In the genomic region with DNA sequence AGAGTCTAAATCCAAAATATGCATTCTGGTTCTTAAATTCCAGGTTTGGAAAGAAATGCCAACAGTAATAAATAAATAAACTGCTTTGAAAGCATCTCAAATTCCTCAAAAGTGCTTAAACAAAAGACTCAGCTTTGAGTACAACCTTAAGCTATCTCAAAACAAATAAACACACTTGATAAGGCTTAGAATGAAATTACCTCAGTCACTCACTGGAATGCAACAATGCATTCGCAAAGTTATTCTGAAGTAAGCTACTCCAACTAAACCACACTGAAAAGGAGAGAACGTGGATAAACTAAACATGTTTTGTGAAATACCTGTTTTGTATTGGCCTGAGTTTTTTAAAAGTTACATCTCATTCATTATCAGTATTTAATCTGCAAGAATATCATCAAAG, we compare ENCODE assay signal across 8 cellular contexts. TPM values are rescaled to one million over a fixed set of nuclear protein-coding genes. Genes with fewer than 3 reads are reported as not detected.
DNase-seq lines count a peak whose midpoint lies in the region; ATAC-seq and TF ChIP-seq lines count a peak whose summit lies in the region.

No MANE protein-coding gene starts in this region.

- WGBS in stomach, 5 donors = 13 to 25% (median 22%) methylated on average over 2 of the region's 2 CpGs
- WGBS in spleen, 5 donors = 55 to 71% (median 62%) methylated on average over 2 of the region's 2 CpGs

- DNase-seq in T-helper 1 cell = no peak
- no peak for DNase-seq in activated CD8-positive, alpha-beta T cell treated with anti-CD3 and anti-CD28 coated beads, Interleukin-2, amount 10 ng/mL, durations not matched to agents 7 days and 5 days
- no peak for DNase-seq in stomach
- no peak for DNase-seq in spleen
- no peak for DNase-seq in COR-L47 (lab: John Stamatoyannopoulos, UW)

- H3K27ac ChIP-seq in iPS-18a (ENCODE audit: low read length) = no peak overlapping the region
- peak overlapping the region in 4 of 5 donors; percentile 87 to 99 (median 94) for H3K27ac ChIP-seq in stomach
- peak overlapping the region in 3 of 8 donors; percentile 76 to 93 (median 91) for H3K27ac ChIP-seq in spleen

- no peaks in the 10 kb centered on the region for H3K9me3 ChIP-seq in iPS-18a (ENCODE audit: control insufficient read depth, low read depth, low read length)
- H3K9me3 ChIP-seq in stomach = no peaks in the 10 kb centered on the region
- no peaks in the 10 kb centered on the region for H3K9me3 ChIP-seq in spleen

- no peaks in the 10 kb centered on the region for H3K27me3 Mint-ChIP-seq in T-helper 1 cell treated with Interleukin-12 subunit alpha and Interleukin-12 subunit beta and Interleukin-4 antibody, amounts not matched to agents 30 μg/mL and 1 μg/mL, for 36 hours (ENCODE audit: low read depth)
- H3K27me3 Mint-ChIP-seq in activated CD8-positive, alpha-beta T cell treated with anti-CD3 and anti-CD28 coated beads, Interleukin-2, amount 10 ng/mL, durations not matched to agents 7 days and 5 days (ENCODE audit: low read depth) = no peaks in the 10 kb centered on the region

- H3K9ac ChIP-seq in iPS-18a (ENCODE audit: low read length) = peak overlapping the region; percentile 70

- H3K4me3 Mint-ChIP-seq in T-helper 1 cell treated with Interleukin-12 subunit alpha and Interleukin-12 subunit beta and Interleukin-4 antibody, amounts not matched to agents 30 μg/mL and 1 μg/mL, for 36 hours = peak overlapping the region; percentile 93
- H3K4me3 Mint-ChIP-seq in activated CD8-positive, alpha-beta T cell treated with anti-CD3 and anti-CD28 coated beads, Interleukin-2, amount 10 ng/mL, durations not matched to agents 7 days and 5 days = peak overlapping the region; percentile 82

- H3K9me3 Mint-ChIP-seq in T-helper 1 cell treated with Interleukin-12 subunit alpha and Interleukin-12 subunit beta and Interleukin-4 antibody, amounts not matched to agents 30 μg/mL and 1 μg/mL, for 36 hours = no peaks in the 10 kb centered on the region
- H3K9me3 Mint-ChIP-seq in activated CD8-positive, alpha-beta T cell treated with anti-CD3 and anti-CD28 coated beads, Interleukin-2, amount 10 ng/mL, durations not matched to agents 7 days and 5 days (ENCODE audit: insufficient read depth) = no peaks in the 10 kb centered on the region

- no peak for TF ChIP-seq EP300 in stomach (IDR thresholded peaks at IDR 0.05)

- POLR2A ChIA-PET in activated CD8-positive, alpha-beta T cell treated with anti-CD3 and anti-CD28 coated beads, Interleukin-2, amount 10 ng/mL, durations not matched to agents 7 days and 5 days (lab: Charles Lee) = no interaction called here

- H3K4me3 ChIP-seq in iPS-18a (ENCODE audit: low read length) (peak overlapping the region; percentile 70), stomach (peak overlapping the region; percentile 65 to 82 (median 74)), spleen (peak overlapping the region in 4 of 8 donors; percentile 72 to 90 (median 82))

- no peak for ATAC-seq in activated CD8-positive, alpha-beta T cell treated with anti-CD3 and anti-CD28 coated beads, Interleukin-2, amount 10 ng/mL, durations not matched to agents 7 days and 5 days
- ATAC-seq in GM21360 (IDR thresholded peaks at IDR 0.05; ENCODE audit: unreplicated experiment) = no peak

- CTCF ChIA-PET in activated CD8-positive, alpha-beta T cell treated with anti-CD3 and anti-CD28 coated beads, Interleukin-2, amount 10 ng/mL, durations not matched to agents 7 days and 5 days (lab: Charles Lee) = interaction anchor here (1.0 kb wide), 1 partner anchor 138 kb away, joined by 3 read pairs; no protein-coding TSS in a partner anchor

- no peaks in the 10 kb centered on the region for H3K27me3 ChIP-seq in iPS-18a (ENCODE audit: control insufficient read depth, insufficient read depth, low read length)
- no peaks in the 10 kb centered on the region for H3K27me3 ChIP-seq in stomach
- H3K27me3 ChIP-seq in spleen (replicated peaks in 1 of 7) = no peaks in the 10 kb centered on the region

- no peak for TF ChIP-seq POLR2A in stomach (IDR thresholded peaks at IDR 0.05)
- TF ChIP-seq POLR2A in spleen (IDR thresholded peaks at IDR 0.05) = no peak

- peaks cover 3% of the 10 kb centered on the region for H3K36me3 Mint-ChIP-seq in T-helper 1 cell treated with Interleukin-12 subunit alpha and Interleukin-12 subunit beta and Interleukin-4 antibody, amounts not matched to agents 30 μg/mL and 1 μg/mL, for 36 hours (ENCODE audit: low read depth)
- H3K36me3 Mint-ChIP-seq in activated CD8-positive, alpha-beta T cell treated with anti-CD3 and anti-CD28 coated beads, Interleukin-2, amount 10 ng/mL, durations not matched to agents 7 days and 5 days (ENCODE audit: low read depth) = peaks cover 5% of the 10 kb centered on the region

- intact Hi-C loops in stomach (cut with DNase I; ENCODE audit: low total_unique reads) = no loop called here
- intact Hi-C loops in spleen (cut with DNase I; ENCODE audit: low total_unique reads) = no loop called here

- TF ChIP-seq CTCF in stomach (IDR thresholded peaks at IDR 0.05) = no peak
- TF ChIP-seq CTCF in spleen (IDR thresholded peaks at IDR 0.05 in 8 of 11, conservative IDR thresholded peaks at IDR 0.05 in 3 of 11) = no peak

- peak overlapping the region; percentile 84 for H3K27ac Mint-ChIP-seq in T-helper 1 cell treated with Interleukin-12 subunit alpha and Interleukin-12 subunit beta and Interleukin-4 antibody, amounts not matched to agents 30 μg/mL and 1 μg/mL, for 36 hours
- peak overlapping the region; percentile 87 for H3K27ac Mint-ChIP-seq in activated CD8-positive, alpha-beta T cell treated with anti-CD3 and anti-CD28 coated beads, Interleukin-2, amount 10 ng/mL, durations not matched to agents 7 days and 5 days

- H3K4me1 Mint-ChIP-seq in T-helper 1 cell treated with Interleukin-12 subunit alpha and Interleukin-12 subunit beta and Interleukin-4 antibody, amounts not matched to agents 30 μg/mL and 1 μg/mL, for 36 hours (ENCODE audit: low read depth) = peaks cover 17% of the 10 kb centered on the region
- H3K4me1 Mint-ChIP-seq in activated CD8-positive, alpha-beta T cell treated with anti-CD3 and anti-CD28 coated beads, Interleukin-2, amount 10 ng/mL, durations not matched to agents 7 days and 5 days (ENCODE audit: low read depth) = peaks cover 22% of the 10 kb centered on the region

- peaks cover 9% of the 10 kb centered on the region for H3K4me1 ChIP-seq in iPS-18a (ENCODE audit: control insufficient read depth, low read depth, low read length)
- H3K4me1 ChIP-seq in stomach = peaks cover 0 to 31% (median 24%) of the 10 kb centered on the region in 4 donors
- peaks cover 0 to 36% (median 24%) of the 10 kb centered on the region in 6 donors for H3K4me1 ChIP-seq in spleen

- H3K36me3 ChIP-seq in iPS-18a (ENCODE audit: control insufficient read depth, low read depth, low read length) = no peaks in the 10 kb centered on the region
- H3K36me3 ChIP-seq in stomach = peaks cover 3 to 9% (median 8%) of the 10 kb centered on the region in 4 donors
- H3K36me3 ChIP-seq in spleen = peaks cover 0 to 12% (median 7%) of the 10 kb centered on the region in 6 donors

RNA-seq across cellular contexts. Expression of gene SPTSSA, which starts 1.2 kb away (rescaled TPM):
- total RNA-seq in activated CD8-positive, alpha-beta T cell treated with anti-CD3 and anti-CD28 coated beads, Interleukin-2, amount 10 ng/mL, durations not matched to agents 7 days and 5 days = 10 to 100 TPM; 13.1 to 14.8 TPM
- total RNA-seq in stomach (10 to 100 TPM in 3 of 5 donors, 1 to 10 TPM in 1, under 1 TPM in 1; 0.29 to 34.1 (median 15.8) TPM), spleen (10 to 100 TPM in 4 of 7 donors, 1 to 10 TPM in 3; 8.9 to 16.7 (median 10.2) TPM)
- polyA plus RNA-seq in stomach (10 to 100 TPM; 25.4 to 36.0 (median 35.6) TPM), spleen (10 to 100 TPM; 12.9 to 16.6 (median 15.8) TPM)
